Comparison of ENCODE assay signal across 27 cellular contexts in the genomic region with DNA sequence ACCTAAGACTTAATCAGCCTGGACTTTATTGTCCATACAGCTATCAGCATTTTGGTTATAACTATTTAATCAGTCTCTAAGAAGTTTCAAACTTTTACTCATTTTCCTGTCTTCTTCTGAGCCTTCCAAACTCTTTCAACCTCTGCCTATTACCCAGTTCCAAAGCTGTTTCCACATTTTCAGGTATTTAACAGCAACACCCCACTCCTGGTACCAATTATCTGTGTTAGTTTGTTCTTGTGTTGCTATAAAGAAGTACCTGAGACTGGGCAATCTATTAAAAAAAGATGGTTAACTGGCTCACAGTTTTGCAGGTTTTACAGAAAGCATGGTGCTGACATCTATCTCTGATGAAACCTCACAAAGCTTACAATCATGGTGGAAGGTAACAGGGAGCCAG.
DNase-seq lines count a peak whose midpoint lies in the region; ATAC-seq, FAIRE-seq and TF ChIP-seq lines count a peak whose summit lies in the region.
"Had no signal": no experiment of that assay in that cellular context is flagged by ENCODE, and none has a peak within 500 bp of the region (broad histone marks: within the 10 kb centered on the region; RNA-seq: fewer than 3 reads in every experiment).

No MANE protein-coding gene starts in this region.

- no peaks in the 10 kb centered on the region for H3K9me1 ChIP-seq in K562 (ENCODE audit: control insufficient read depth, insufficient read depth, low read length)

- intact Hi-C loops in K562 (cut with micrococcal nuclease), result no loop called here

- H3K9me3 ChIP-seq in K562 (replicated peaks; ENCODE audit: control insufficient read depth, insufficient read depth, low read depth, low read length) (peaks cover 4% of the 10 kb centered on the region), endodermal cell (ENCODE audit: control insufficient read depth, low read length) (peaks cover 38% of the 10 kb centered on the region), Peyer's patch (peaks cover 0 to 12% (median 0%) of the 10 kb centered on the region in 4 donors)
- H3K9me3 ChIP-seq: BE2C had no signal

- FAIRE-seq in K562 (lab: Jason Lieb, UNC), result no peak
- peak; percentile 53 for FAIRE-seq in urothelium cell line (lab: Jason Lieb, UNC)
- FAIRE-seq: A204.1, GM12878, GM12892, GM18507 had no signal

- DNase-seq in K562 (ENCODE audit: extremely low read depth in 1 of 4, low spot score in 3 of 4) (no peak), endodermal cell (no peak), urothelium cell line (ENCODE audit: low spot score) (no peak), occipital lobe (lab: John Stamatoyannopoulos, UW) (no peak), Peyer's patch (no peak)
- DNase-seq: 8988T; ACHN; BE2C; C1 segment of cervical spinal cord; CD4-positive, alpha-beta memory T cell; CD4-positive, CD25-positive, alpha-beta regulatory T cell; CD8-positive, alpha-beta memory T cell; COR-L47; DMS 273 treated with DMSO at 0.1 percent for 48 hours; DMS153; DMS53; DMS79; DND-41; EL; GDM1 had no signal

- H3K36me3 Mint-ChIP-seq in endodermal cell (ENCODE audit: low read depth), result peaks cover 69% of the 10 kb centered on the region

- no peak overlapping the region for H3K27ac Mint-ChIP-seq in endodermal cell
- H3K27ac Mint-ChIP-seq: CD14-positive monocyte; CD4-positive, alpha-beta memory T cell; CD4-positive, CD25-positive, alpha-beta regulatory T cell had no signal

- TF ChIP-seq CTCF in K562 (IDR thresholded peaks at IDR 0.05 in 2 of 3, conservative IDR thresholded peaks at IDR 0.05 in 1 of 3; ENCODE audit: insufficient read depth in 2 of 3, low read depth in 1 of 3, low read length in 3 of 3), result no peak
- no peak for TF ChIP-seq CTCF in endodermal cell (conservative IDR thresholded peaks at IDR 0.05)
- TF ChIP-seq CTCF in Peyer's patch (IDR thresholded peaks at IDR 0.05), result no peak

- H3K27ac ChIP-seq in K562 (ENCODE audit: extremely low read depth, low read depth, low read length), result no peak overlapping the region
- H3K27ac ChIP-seq in endodermal cell (ENCODE audit: low read depth, low read length), result no peak overlapping the region
- no peak overlapping the region for H3K27ac ChIP-seq in Peyer's patch
- H3K27ac ChIP-seq: BLaER1 had no signal

- H3K27me3 Mint-ChIP-seq in endodermal cell (ENCODE audit: insufficient read depth), result no peaks in the 10 kb centered on the region
- H3K27me3 Mint-ChIP-seq: CD4-positive, alpha-beta memory T cell; CD4-positive, CD25-positive, alpha-beta regulatory T cell; CD8-positive, alpha-beta memory T cell had no signal

- H3K9ac ChIP-seq in K562 (ENCODE audit: insufficient read depth in 1 of 2, low read depth in 2 of 2, low read length in 2 of 2), result no peak overlapping the region
- H3K9ac ChIP-seq in endodermal cell (ENCODE audit: extremely low read depth, low read length, poor library complexity, severe bottlenecking), result no peak overlapping the region
- H3K9ac ChIP-seq: BLaER1 had no signal

- no peak overlapping the region for H2AFZ ChIP-seq in K562 (ENCODE audit: low read depth, low read length)

- no peak for TF ChIP-seq RAD21 in K562 (CRISPR knock-in tag; conservative IDR thresholded peaks at IDR 0.05 in 1 of 2, IDR thresholded peaks at IDR 0.05 in 1 of 2)

- no peak overlapping the region for H3K4me3 ChIP-seq in K562
- H3K4me3 ChIP-seq in endodermal cell (ENCODE audit: low read length), result peak overlapping the region; percentile 5
- H3K4me3 ChIP-seq in Peyer's patch, result no peak overlapping the region
- H3K4me3 ChIP-seq: BLaER1, GM12878 had no signal

- peaks cover 56% of the 10 kb centered on the region for H3K9me3 Mint-ChIP-seq in endodermal cell

- no peak for TF ChIP-seq POLR2A in K562 (conservative IDR thresholded peaks at IDR 0.05)
- no peak for TF ChIP-seq POLR2A in Peyer's patch (IDR thresholded peaks at IDR 0.05)

- H3K4me2 ChIP-seq in K562 (ENCODE audit: insufficient read depth, low read length), result no peak overlapping the region
- H3K4me2 ChIP-seq: BLaER1 had no signal

- H4K20me1 ChIP-seq in K562 (replicated peaks; ENCODE audit: control insufficient read depth, insufficient read depth, low read length), result no peaks in the 10 kb centered on the region
- H4K20me1 ChIP-seq: BLaER1 had no signal

- no peak overlapping the region for H3K4me3 Mint-ChIP-seq in endodermal cell
- H3K4me3 Mint-ChIP-seq: CD14-positive monocyte; CD4-positive, CD25-positive, alpha-beta regulatory T cell; CD8-positive, alpha-beta memory T cell had no signal

- BruUV-seq in K562 (replicated peaks; lab: Mats Ljungman, UMichigan), result no TSS peak

- H3K4me1 ChIP-seq in K562 (replicated peaks in 1 of 2; ENCODE audit: control insufficient read depth in 2 of 2, insufficient read depth in 2 of 2, low read length in 2 of 2) (no peaks in the 10 kb centered on the region), endodermal cell (ENCODE audit: control insufficient read depth, insufficient read depth, low read length) (no peaks in the 10 kb centered on the region), Peyer's patch (no peaks in the 10 kb centered on the region)
- H3K4me1 ChIP-seq: BE2C, BLaER1 had no signal

- no peaks in the 10 kb centered on the region for H3K79me2 ChIP-seq in K562 (ENCODE audit: control insufficient read depth, insufficient read depth, low read length)

- CTCF ChIA-PET in K562 (lab: Yijun Ruan, JAX; ENCODE audit: low intra/inter-chr PET ratio), result no interaction called here

- no peak for TF ChIP-seq EP300 in K562 (IDR thresholded peaks at IDR 0.05; ENCODE audit: low read length)

- in situ Hi-C loops in K562 (cut with MboI), result no loop called here

- H3K27me3 ChIP-seq in K562 (ENCODE audit: control insufficient read depth in 2 of 2, insufficient read depth in 2 of 2, low read length in 2 of 2) (no peaks in the 10 kb centered on the region), endodermal cell (ENCODE audit: control insufficient read depth, insufficient read depth, low read length, poor library complexity, severe bottlenecking) (no peaks in the 10 kb centered on the region), Peyer's patch (no peaks in the 10 kb centered on the region)
- H3K27me3 ChIP-seq: BE2C, BLaER1 had no signal

- no peaks in the 10 kb centered on the region for H3K4me1 Mint-ChIP-seq in endodermal cell
- H3K4me1 Mint-ChIP-seq: CD14-positive monocyte had no signal

- ATAC-seq in K562 (no peak), HG03095 (IDR thresholded peaks at IDR 0.05; ENCODE audit: unreplicated experiment) (no peak)
- ATAC-seq: GM12878 had no signal

- POLR2A ChIA-PET in K562 (lab: Yijun Ruan, JAX), result no interaction called here

- H3K36me3 ChIP-seq in K562 (ENCODE audit: control insufficient read depth, insufficient read depth, low read length), result no peaks in the 10 kb centered on the region
- H3K36me3 ChIP-seq in endodermal cell (ENCODE audit: control insufficient read depth, insufficient read depth, low read length), result peaks cover 13% of the 10 kb centered on the region
- peaks cover 0 to 27% (median 0%) of the 10 kb centered on the region in 3 donors for H3K36me3 ChIP-seq in Peyer's patch

TF ChIP-seq in K562, 482 proteins besides CTCF, POLR2A, EP300 and RAD21:
- no peak for TF ChIP-seq WHSC1 (IDR thresholded peaks at IDR 0.05; ENCODE audit: low read length)
- TF ChIP-seq, protein P1, sequence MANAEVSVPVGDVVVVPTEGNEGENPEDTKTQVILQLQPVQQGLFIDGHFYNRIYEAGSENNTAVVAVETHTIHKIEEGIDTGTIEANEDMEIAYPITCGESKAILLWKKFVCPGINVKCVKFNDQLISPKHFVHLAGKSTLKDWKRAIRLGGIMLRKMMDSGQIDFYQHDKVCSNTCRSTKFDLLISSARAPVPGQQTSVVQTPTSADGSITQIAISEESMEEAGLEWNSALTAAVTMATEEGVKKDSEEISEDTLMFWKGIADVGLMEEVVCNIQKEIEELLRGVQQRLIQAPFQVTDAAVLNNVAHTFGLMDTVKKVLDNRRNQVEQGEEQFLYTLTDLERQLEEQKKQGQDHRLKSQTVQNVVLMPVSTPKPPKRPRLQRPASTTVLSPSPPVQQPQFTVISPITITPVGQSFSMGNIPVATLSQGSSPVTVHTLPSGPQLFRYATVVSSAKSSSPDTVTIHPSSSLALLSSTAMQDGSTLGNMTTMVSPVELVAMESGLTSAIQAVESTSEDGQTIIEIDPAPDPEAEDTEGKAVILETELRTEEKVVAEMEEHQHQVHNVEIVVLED (CRISPR knock-in tag; IDR thresholded peaks at IDR 0.05), result no peak
- peak; percentile 95 for TF ChIP-seq ZNF707 (CRISPR knock-in tag; conservative IDR thresholded peaks at IDR 0.05)
